ENCODE assay signal across 8 cellular contexts in the genomic region with DNA sequence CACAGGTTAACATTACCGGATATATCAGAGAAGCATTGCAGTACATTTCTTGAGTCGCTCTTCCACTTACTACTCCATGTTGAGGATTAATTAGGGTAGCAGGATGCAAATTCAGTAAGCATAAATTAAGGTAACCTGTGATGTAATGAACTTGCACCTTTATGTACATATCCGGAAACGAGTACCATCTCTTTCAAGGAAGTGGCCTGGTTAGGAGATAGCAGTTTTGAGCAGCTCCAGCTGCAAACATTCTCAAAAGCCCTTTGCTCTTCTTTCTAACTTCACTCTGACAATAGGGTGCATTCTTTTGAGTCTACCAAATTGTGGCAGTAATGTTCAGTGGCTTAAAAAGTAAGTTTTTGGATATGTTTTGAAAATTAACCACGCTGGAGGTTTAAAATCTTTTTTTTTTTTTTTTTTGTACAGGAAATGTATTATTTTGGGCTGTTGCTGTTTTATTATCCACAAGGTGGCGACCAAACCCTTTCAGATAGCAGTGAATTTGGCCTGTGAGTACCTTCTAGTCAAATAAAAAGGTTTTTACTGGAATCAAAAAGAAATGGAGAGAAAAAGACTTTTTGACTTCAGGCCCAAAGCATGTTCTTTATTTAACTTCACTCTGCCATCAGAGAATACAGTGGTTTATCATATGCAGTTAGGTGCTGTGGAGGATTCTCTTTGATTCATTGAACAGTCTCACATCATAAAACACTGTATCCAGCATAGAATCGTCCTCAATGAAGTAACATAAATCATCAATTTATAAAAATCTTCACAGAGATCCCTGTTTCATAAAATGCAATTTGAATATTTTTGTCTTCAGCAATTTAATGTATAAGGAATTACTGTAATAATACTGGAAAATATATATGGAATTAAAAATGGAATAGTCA. TPM values are rescaled to one million over a fixed set of nuclear protein-coding genes. Genes with fewer than 3 reads are reported as not detected.
DNase-seq lines count a peak whose midpoint lies in the region; ATAC-seq and TF ChIP-seq lines count a peak whose summit lies in the region.

No MANE protein-coding gene starts in this region.

- peaks cover 15% of the 10 kb centered on the region for H3K36me3 Mint-ChIP-seq in activated naive CD4-positive, alpha-beta T cell treated with anti-CD3 and anti-CD28 coated beads for 36 hours (ENCODE audit: low read depth)

- H3K4me1 Mint-ChIP-seq in activated naive CD4-positive, alpha-beta T cell treated with anti-CD3 and anti-CD28 coated beads for 36 hours (ENCODE audit: low read depth): peaks cover 23% of the 10 kb centered on the region

- TF ChIP-seq CTCF in thoracic aorta (IDR thresholded peaks at IDR 0.05): peak; percentile 54

- H3K36me3 ChIP-seq in thoracic aorta: peaks cover 13% of the 10 kb centered on the region

- intact Hi-C loops in activated naive CD4-positive, alpha-beta T cell treated with anti-CD3 and anti-CD28 coated beads for 36 hours (cut with micrococcal nuclease): loop anchor here (1.0 to 2.0 kb wide), 4 partner anchors 101 to 1172 kb away; no protein-coding TSS in a partner anchor

- H3K4me3 Mint-ChIP-seq in activated naive CD4-positive, alpha-beta T cell treated with anti-CD3 and anti-CD28 coated beads for 36 hours: no peak overlapping the region

- ATAC-seq in HG02759 (IDR thresholded peaks at IDR 0.05; ENCODE audit: unreplicated experiment) (peak; percentile 59), thoracic aorta (ENCODE audit: insufficient number of reproducible peaks, low FRiP score, low read depth) (no peak)

- CTCF ChIA-PET in activated naive CD4-positive, alpha-beta T cell treated with anti-CD3 and anti-CD28 coated beads for 36 hours (lab: Charles Lee): interaction anchor here (0.6 to 3.7 kb wide), 13 partner anchors 8 to 508 kb away, joined by 3 to 21 read pairs (median 4); partner anchors contain the start of genes CDH26, FAM217B and PPP1R3D

- H3K9me3 Mint-ChIP-seq in activated naive CD4-positive, alpha-beta T cell treated with anti-CD3 and anti-CD28 coated beads for 36 hours: no peaks in the 10 kb centered on the region

- H3K4me3 ChIP-seq in thoracic aorta: no peak overlapping the region

- peak; percentile 56 for DNase-seq in activated naive CD4-positive, alpha-beta T cell treated with anti-CD3 and anti-CD28 coated beads for 36 hours
- DNase-seq in activated naive CD4-positive, alpha-beta T cell treated with anti-CD3 and anti-CD28 coated beads, Interleukin-2, amount 50 U/mL, for 16 hours: no peak
- peak; percentile 26 for DNase-seq in NCI-H526 treated with DMSO at 0.1 percent for 48 hours (lab: John Stamatoyannopoulos, UW)
- peak; percentile 30 for DNase-seq in amniotic stem cell (lab: John Stamatoyannopoulos, UW)
- peak; percentile 84 for DNase-seq in inferior parietal cortex (ENCODE audit: extremely low spot score)
- no peak for DNase-seq in thoracic aorta (ENCODE audit: low spot score)
- DNase-seq in activated CD8-positive, alpha-beta memory T cell treated with anti-CD3 and anti-CD28 coated beads, Interleukin-2, amount 50 U/mL, for 4 hours: no peak

- H3K9me3 ChIP-seq in thoracic aorta: no peaks in the 10 kb centered on the region

- H3K27ac Mint-ChIP-seq in activated naive CD4-positive, alpha-beta T cell treated with anti-CD3 and anti-CD28 coated beads for 36 hours: peak overlapping the region; percentile 93

- H3K27ac ChIP-seq in thoracic aorta: no peak overlapping the region

- no peaks in the 10 kb centered on the region for H3K27me3 ChIP-seq in thoracic aorta (replicated peaks; ENCODE audit: insufficient read depth)

- H3K4me1 ChIP-seq in thoracic aorta (ENCODE audit: control insufficient read depth in 1 of 2, low read depth in 2 of 2): peaks cover 0 to 6% of the 10 kb centered on the region in 2 donors

- H3K27me3 Mint-ChIP-seq in activated naive CD4-positive, alpha-beta T cell treated with anti-CD3 and anti-CD28 coated beads for 36 hours (ENCODE audit: low read depth): no peaks in the 10 kb centered on the region

RNA-seq across cellular contexts. Expression of gene FAM217B, which starts 8.9 kb away (rescaled TPM):
- total RNA-seq in activated naive CD4-positive, alpha-beta T cell treated with anti-CD3 and anti-CD28 coated beads for 36 hours: 10 to 100 TPM; 14.6 to 15.4 TPM
- 10 to 100 TPM; 11.9 to 15.4 TPM for total RNA-seq in thoracic aorta

RNA-seq across cellular contexts. Expression of gene PPP1R3D, which starts 9.0 kb away (rescaled TPM):
- total RNA-seq in activated naive CD4-positive, alpha-beta T cell treated with anti-CD3 and anti-CD28 coated beads for 36 hours: 1 to 10 TPM; 3.9 to 4.1 TPM
- total RNA-seq in thoracic aorta: 10 to 100 TPM; 10.5 to 13.0 TPM

RNA-seq across cellular contexts. Expression of gene CDH26, which starts 9.1 kb away (rescaled TPM):
- 1 to 10 TPM; 1.5 to 1.8 TPM for total RNA-seq in activated naive CD4-positive, alpha-beta T cell treated with anti-CD3 and anti-CD28 coated beads for 36 hours
- total RNA-seq in thoracic aorta: 1 to 10 TPM; 2.3 to 2.5 TPM

RNA-seq across cellular contexts. Expression of gene SYCP2, which starts 15.6 kb away (rescaled TPM):
- 1 to 10 TPM; 1.2 to 1.5 TPM for total RNA-seq in activated naive CD4-positive, alpha-beta T cell treated with anti-CD3 and anti-CD28 coated beads for 36 hours
- under 1 TPM; 0.71 to 0.95 TPM for total RNA-seq in thoracic aorta

Comparison
In these comparisons a context has a peak if more than half of its experiments do, and no peak if none do; other contexts are left out.
1. DNase-seq: peak in activated naive CD4-positive, alpha-beta T cell treated with anti-CD3 and anti-CD28 coated beads for 36 hours (single experiment), NCI-H526 treated with DMSO at 0.1 percent for 48 hours (single experiment), amniotic stem cell (single experiment) and inferior parietal cortex (single experiment); none in activated naive CD4-positive, alpha-beta T cell treated with anti-CD3 and anti-CD28 coated beads, Interleukin-2, amount 50 U/mL, for 16 hours (single experiment), thoracic aorta (single experiment) and activated CD8-positive, alpha-beta memory T cell treated with anti-CD3 and anti-CD28 coated beads, Interleukin-2, amount 50 U/mL, for 4 hours (single experiment).